In genomic region chr14:34398024-34398423, GRCh38 we compare ENCODE assay signal across 25 cellular contexts.
DNase-seq lines count a peak whose midpoint lies in the region; ATAC-seq, FAIRE-seq and TF ChIP-seq lines count a peak whose summit lies in the region.
"Had no signal": no experiment of that assay in that cellular context is flagged by ENCODE, and none has a peak within 500 bp of the region (broad histone marks: within the 10 kb centered on the region; RNA-seq: fewer than 3 reads in every experiment).

No MANE protein-coding gene starts in this region.

- H3K4me1 Mint-ChIP-seq in GM23338: no peaks in the 10 kb centered on the region
- H3K4me1 Mint-ChIP-seq: B cell, H9 had no signal

- intact Hi-C loops in PC-3 (cut with micrococcal nuclease): no loop called here

- TF ChIP-seq CTCF in GM23338 (conservative IDR thresholded peaks at IDR 0.05; ENCODE audit: low read depth in 2 of 2): no peak
- TF ChIP-seq CTCF in PC-3 (conservative IDR thresholded peaks at IDR 0.05; ENCODE audit: low read depth, low read length): no peak
- no peak for TF ChIP-seq CTCF in choroid plexus epithelial cell (conservative IDR thresholded peaks at IDR 0.05; ENCODE audit: low read depth, low read length)

- no peaks in the 10 kb centered on the region for H3F3A ChIP-seq in GM23338 (replicated peaks; ENCODE audit: low read depth)
- H3F3A ChIP-seq in PC-3 (ENCODE audit: low read length, unreplicated experiment): no peaks in the 10 kb centered on the region

- H3K27ac Mint-ChIP-seq in GM23338: no peak overlapping the region
- H3K27ac Mint-ChIP-seq: B cell; CD8-positive, alpha-beta T cell; H9 had no signal

- no TSS peak for BruUV-seq in PC-3 (replicated peaks; lab: Mats Ljungman, UMichigan)

- H3K79me2 ChIP-seq in GM23338 (replicated peaks; ENCODE audit: insufficient read depth) (no peaks in the 10 kb centered on the region), PC-3 (ENCODE audit: low read length) (no peaks in the 10 kb centered on the region)

- H3K36me3 Mint-ChIP-seq in GM23338 (ENCODE audit: low read depth): no peaks in the 10 kb centered on the region
- H3K36me3 Mint-ChIP-seq: CD8-positive, alpha-beta T cell had no signal

- POLR2A ChIA-PET in PC-3 (lab: Charles Lee; ENCODE audit: unreplicated experiment): interaction anchor here (0.6 kb wide), 1 partner anchor 722 kb away, joined by 5 read pairs; no protein-coding TSS in a partner anchor

- no peak for TF ChIP-seq POLR2A in H54 (IDR thresholded peaks at IDR 0.05; ENCODE audit: low read depth, low read length)

- no peaks in the 10 kb centered on the region for H3K36me3 ChIP-seq in GM23338 (ENCODE audit: insufficient read depth)
- H3K36me3 ChIP-seq in PC-3 (ENCODE audit: low read depth, low read length): no peaks in the 10 kb centered on the region
- H3K36me3 ChIP-seq in effector memory CD4-positive, alpha-beta T cell (ENCODE audit: control insufficient read depth, insufficient read depth, low read length): no peaks in the 10 kb centered on the region
- H3K36me3 ChIP-seq: Peyer's patch had no signal

- no peaks in the 10 kb centered on the region; the same call in 2 of the 3 replicates for H3K9me3 Mint-ChIP-seq in GM23338
- H3K9me3 Mint-ChIP-seq: CD8-positive, alpha-beta T cell had no signal

- H3K4me3 ChIP-seq in GM23338: no peak overlapping the region
- H3K4me3 ChIP-seq in PC-3 (ENCODE audit: low read length): no peak overlapping the region
- H3K4me3 ChIP-seq in choroid plexus epithelial cell (ENCODE audit: low read depth, low read length): no peak overlapping the region
- H3K4me3 ChIP-seq in effector memory CD4-positive, alpha-beta T cell (ENCODE audit: insufficient read depth, low read depth, low read length, poor library complexity, severe bottlenecking): no peak overlapping the region
- H3K4me3 ChIP-seq: Peyer's patch had no signal

- no peaks in the 10 kb centered on the region for H3K27me3 ChIP-seq in GM23338 (ENCODE audit: insufficient read depth)
- no peaks in the 10 kb centered on the region for H3K27me3 ChIP-seq in PC-3 (ENCODE audit: low read length)
- H3K27me3 ChIP-seq in effector memory CD4-positive, alpha-beta T cell (replicated peaks; ENCODE audit: control insufficient read depth, insufficient read depth, low read length, poor library complexity, severe bottlenecking): no peaks in the 10 kb centered on the region
- H3K27me3 ChIP-seq: Peyer's patch had no signal

- H3K4me2 ChIP-seq in GM23338 (no peak overlapping the region), PC-3 (ENCODE audit: low read length) (no peak overlapping the region)

- DNase-seq in GM23338 (ENCODE audit: low spot score) (no peak), PC-3 (peak; percentile 17), choroid plexus epithelial cell (ENCODE audit: low read depth) (peak; percentile 25), myocyte (ENCODE audit: low read depth) (peak; percentile 18), H54 (ENCODE audit: insufficient read length, low spot score) (no peak)
- DNase-seq in effector memory CD4-positive, alpha-beta T cell: no peak
- DNase-seq: CD8-positive, alpha-beta T cell; DMS79 treated with DMSO at 0.1 percent for 48 hours; GF-D8; H9; IMR-90; NCI-H1048; NCI-H1417; NCI-H1694; NCI-H2029 treated with DMSO at 0.1 percent for 48 hours; NCI-H446 treated with DMSO at 0.1 percent for 48 hours; NCI-H526; Peyer's patch; SHP77 treated with DMSO at 0.1 percent for 48 hours; SW 1271 had no signal

- no peaks in the 10 kb centered on the region for H3K9me2 ChIP-seq in GM23338 (ENCODE audit: insufficient read depth)
- H3K9me2 ChIP-seq in PC-3 (replicated peaks; ENCODE audit: low read length): no peaks in the 10 kb centered on the region

- ATAC-seq in GM23338: no peak
- no peak for ATAC-seq in PC-3
- no peak for ATAC-seq in GM18873 (IDR thresholded peaks at IDR 0.05; ENCODE audit: low FRiP score, unreplicated experiment)
- ATAC-seq: CD8-positive, alpha-beta T cell had no signal

- FAIRE-seq in H54 (lab: Jason Lieb, UNC): no peak
- FAIRE-seq: GM12892, GM19239 had no signal

- no peaks in the 10 kb centered on the region for H3K27me3 Mint-ChIP-seq in GM23338 (ENCODE audit: insufficient read depth, low read depth, poor library complexity)

- H3K27ac ChIP-seq in GM23338 (ENCODE audit: low read depth): no peak overlapping the region
- no peak overlapping the region for H3K27ac ChIP-seq in PC-3 (ENCODE audit: low read length)
- no peak overlapping the region for H3K27ac ChIP-seq in effector memory CD4-positive, alpha-beta T cell (ENCODE audit: insufficient read depth, low read length, poor library complexity, severe bottlenecking)
- H3K27ac ChIP-seq: C4-2B, Peyer's patch had no signal

- H3K9ac ChIP-seq in PC-3 (ENCODE audit: low read length): no peak overlapping the region

- H3K4me3 Mint-ChIP-seq in GM23338: no peak overlapping the region
- H3K4me3 Mint-ChIP-seq: B cell; CD8-positive, alpha-beta T cell; H9 had no signal

- no peaks in the 10 kb centered on the region for H4K20me1 ChIP-seq in GM23338 (replicated peaks; ENCODE audit: insufficient read depth)
- H4K20me1 ChIP-seq in PC-3 (ENCODE audit: low read length): no peaks in the 10 kb centered on the region

- H3K9me3 ChIP-seq in PC-3 (ENCODE audit: low read length): no peaks in the 10 kb centered on the region
- H3K9me3 ChIP-seq in effector memory CD4-positive, alpha-beta T cell (ENCODE audit: control insufficient read depth, low read length): no peaks in the 10 kb centered on the region
- H3K9me3 ChIP-seq: Peyer's patch had no signal

- no peaks in the 10 kb centered on the region for H3K4me1 ChIP-seq in GM23338 (ENCODE audit: insufficient read depth)
- no peaks in the 10 kb centered on the region for H3K4me1 ChIP-seq in PC-3 (ENCODE audit: insufficient read depth, low read length)
- no peaks in the 10 kb centered on the region for H3K4me1 ChIP-seq in effector memory CD4-positive, alpha-beta T cell (ENCODE audit: control insufficient read depth, insufficient read depth, low read length, poor library complexity, severe bottlenecking)
- H3K4me1 ChIP-seq: Peyer's patch had no signal

- H2AFZ ChIP-seq in GM23338: no peak overlapping the region
- no peak overlapping the region for H2AFZ ChIP-seq in PC-3 (ENCODE audit: low read length)

- CTCF ChIA-PET in PC-3 (lab: Charles Lee): interaction anchor here (0.7 kb wide), 1 partner anchor 297 kb away, joined by 5 read pairs; no protein-coding TSS in a partner anchor

TF ChIP-seq in GM23338, 12 proteins besides CTCF, POLR2A, EP300 and RAD21 (continues in another document):
- no peak for TF ChIP-seq ZNF114 (CRISPR knock-in tag; IDR thresholded peaks at IDR 0.05)
- no peak for TF ChIP-seq ZNF462 (CRISPR knock-in tag; IDR thresholded peaks at IDR 0.05)
- no peak for TF ChIP-seq CREB1 (CRISPR knock-in tag; IDR thresholded peaks at IDR 0.05; ENCODE audit: low read depth)

Comparison
In these comparisons a context has a peak if more than half of its experiments do, and no peak if none do; other contexts are left out.
1. DNase-seq: peak in PC-3 (single experiment), choroid plexus epithelial cell (single experiment) and myocyte (single experiment); none in GM23338 (single experiment), effector memory CD4-positive, alpha-beta T cell (0 of 3) and H54 (single experiment).